23 cellular contexts compared by ENCODE assay signal in the genomic region with DNA sequence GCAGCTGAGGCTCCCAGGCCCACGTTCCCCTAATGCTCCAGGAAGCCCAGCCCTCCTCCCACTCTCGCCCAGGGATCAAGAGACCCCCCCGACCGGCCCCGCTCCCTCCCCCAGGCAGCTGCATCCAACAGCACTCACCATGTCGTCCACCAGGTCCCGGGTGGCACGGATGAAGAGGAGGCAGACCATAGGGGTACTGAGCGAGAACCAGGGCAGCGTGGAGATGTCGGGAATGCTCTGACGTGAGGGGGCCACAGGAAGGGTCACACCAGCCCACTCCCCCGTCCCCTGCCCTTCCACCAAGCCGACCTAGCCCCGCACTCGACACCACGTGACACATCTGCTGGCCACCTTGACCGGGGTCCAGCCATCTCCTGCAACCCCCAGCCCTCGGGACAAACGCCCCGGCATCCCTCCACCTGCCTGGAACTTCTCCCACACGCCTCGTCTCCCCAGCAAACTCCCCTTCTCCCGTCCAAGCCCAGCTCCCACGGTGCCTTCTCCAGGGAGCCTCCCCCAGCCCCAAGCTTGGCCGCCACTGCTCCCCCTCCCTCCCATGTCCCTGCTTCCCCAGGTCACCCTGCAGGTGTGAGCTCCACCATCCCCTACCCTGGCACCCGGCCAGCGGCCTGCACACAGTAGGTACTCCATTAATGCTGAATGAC. TPM values are rescaled to one million over a fixed set of nuclear protein-coding genes. Genes with fewer than 3 reads are reported as not detected.
"Had no signal": no experiment of that assay in that cellular context is flagged by ENCODE, and none has a peak within 500 bp of the region (broad histone marks: within the 10 kb centered on the region; RNA-seq: fewer than 3 reads in every experiment).

No MANE protein-coding gene starts in this region.

- H3K4me3 ChIP-seq: SJSA1, SK-N-MC had no signal

- ATAC-seq: HepG2 had no signal

- H3K27ac ChIP-seq: SJSA1, SK-N-MC had no signal

- DNase-seq: Karpas-422, KG1, MM.1S, NCI-H1092 treated with DMSO at 0.1 percent for 48 hours, NCI-H1436, NCI-H187, NCI-H2029, NCI-H2081 treated with DMSO at 0.1 percent for 48 hours, NCI-H2171, NCI-H226, NCI-H446, NCI-H510A, NCI-H524 treated with DMSO at 0.1 percent for 48 hours, NCI-H774, Right ventricle myocardium superior, RPMI8226, SIG-M5 had no signal

- H3K27me3 ChIP-seq: SJSA1 had no signal

- FAIRE-seq: HepG2, RCC 7860 had no signal

- H3K9me3 ChIP-seq: SJSA1 had no signal

RNA-seq across cellular contexts. Expression of gene ONECUT3, which starts 53.9 kb away (rescaled TPM):
- total RNA-seq: HepG2, HT1080, Right ventricle myocardium superior, SJSA1 had no signal
- polyA plus RNA-seq: IgD-negative memory B cell had no signal
